ENCODE assay signal across 9 cellular contexts in the genomic region with DNA sequence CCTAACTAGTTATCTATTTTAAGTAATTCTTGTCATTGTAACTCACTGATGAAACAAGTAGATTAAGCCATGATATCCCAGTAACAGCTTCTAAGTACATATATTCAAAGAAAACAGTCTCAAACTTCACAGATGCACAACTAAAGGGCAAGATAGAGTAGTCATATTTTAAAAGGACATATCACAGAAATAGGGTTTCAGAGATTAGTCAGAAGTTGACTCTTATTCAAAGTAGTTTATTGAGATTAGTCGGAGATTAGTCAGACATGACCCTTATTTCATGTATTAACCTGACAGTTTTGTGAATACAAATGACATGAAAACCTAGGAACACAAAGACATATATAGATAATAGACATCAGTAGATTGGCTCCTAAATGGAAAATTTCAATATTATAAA. TPM values are rescaled to one million over a fixed set of nuclear protein-coding genes. Genes with fewer than 3 reads are reported as not detected.
DNase-seq lines count a peak whose midpoint lies in the region; ATAC-seq, FAIRE-seq and TF ChIP-seq lines count a peak whose summit lies in the region.
"Had no signal": no experiment of that assay in that cellular context is flagged by ENCODE, and none has a peak within 500 bp of the region (broad histone marks: within the 10 kb centered on the region; RNA-seq: fewer than 3 reads in every experiment).

No MANE protein-coding gene starts in this region.

- H3K27me3 ChIP-seq in CD8-positive, alpha-beta T cell (ENCODE audit: insufficient read depth, low read length): no peaks in the 10 kb centered on the region

- H3K4me1 Mint-ChIP-seq in CD8-positive, alpha-beta T cell (ENCODE audit: low read depth): no peaks in the 10 kb centered on the region
- H3K4me1 Mint-ChIP-seq in endothelial cell (ENCODE audit: unreplicated experiment): no peaks in the 10 kb centered on the region

- H3K36me3 Mint-ChIP-seq in CD8-positive, alpha-beta T cell: peaks cover 41% of the 10 kb centered on the region
- peaks cover 3% of the 10 kb centered on the region for H3K36me3 Mint-ChIP-seq in endothelial cell (ENCODE audit: low read depth, unreplicated experiment)

- H3K27ac ChIP-seq in epithelial cell of prostate (peak overlapping the region; percentile 52), caudate nucleus (ENCODE audit: low read depth, low read length) (no peak overlapping the region)
- H3K27ac ChIP-seq in CD8-positive, alpha-beta T cell (ENCODE audit: low read depth, low read length): no peak overlapping the region

- peak; percentile 42 for FAIRE-seq in GM18507 (lab: Jason Lieb, UNC)

- no peaks in the 10 kb centered on the region for H3K9me3 Mint-ChIP-seq in CD8-positive, alpha-beta T cell
- H3K9me3 Mint-ChIP-seq in endothelial cell (ENCODE audit: unreplicated experiment): no peaks in the 10 kb centered on the region

- intact Hi-C loops in CD8-positive, alpha-beta T cell (cut with DNase I, micrococcal nuclease): no loop called here

- POLR2A ChIA-PET in CD8-positive, alpha-beta T cell (lab: Charles Lee): no interaction called here

- DNase-seq in GM18507 (ENCODE audit: extremely low spot score, insufficient read length, low read depth) (no peak), epithelial cell of prostate (ENCODE audit: low read depth, low spot score) (peak; percentile 10), caudate nucleus (lab: John Stamatoyannopoulos, UW) (no peak), endothelial cell (ENCODE audit: low spot score) (no peak), H4 (ENCODE audit: low spot score) (no peak)
- DNase-seq in CD8-positive, alpha-beta T cell: no peak
- DNase-seq: NCI-H446 had no signal

- ATAC-seq in GM21529 (IDR thresholded peaks at IDR 0.05; ENCODE audit: unreplicated experiment) (peak; percentile 95), HG03439 (IDR thresholded peaks at IDR 0.05; ENCODE audit: unreplicated experiment) (peak; percentile 95)
- ATAC-seq in CD8-positive, alpha-beta T cell: no peak

- CTCF ChIA-PET in CD8-positive, alpha-beta T cell (lab: Charles Lee): no interaction called here

- no peaks in the 10 kb centered on the region for H3K4me1 ChIP-seq in CD8-positive, alpha-beta T cell (ENCODE audit: insufficient read depth, low read length)

- TF ChIP-seq CTCF in CD8-positive, alpha-beta T cell (IDR thresholded peaks at IDR 0.05): no peak
- no peak for TF ChIP-seq CTCF in endothelial cell (IDR thresholded peaks at IDR 0.05; ENCODE audit: unreplicated experiment)

- H3K4me3 ChIP-seq in CD8-positive, alpha-beta T cell (ENCODE audit: low read depth, low read length): no peak overlapping the region

- H3K27ac Mint-ChIP-seq in CD8-positive, alpha-beta T cell: no peak overlapping the region
- no peak overlapping the region for H3K27ac Mint-ChIP-seq in endothelial cell (ENCODE audit: unreplicated experiment)

- no peaks in the 10 kb centered on the region for H3K9me3 ChIP-seq in CD8-positive, alpha-beta T cell (ENCODE audit: low read length)

- no peaks in the 10 kb centered on the region for H3K36me3 ChIP-seq in CD8-positive, alpha-beta T cell (ENCODE audit: insufficient read depth, low read length)

- no peak overlapping the region for H3K4me3 Mint-ChIP-seq in CD8-positive, alpha-beta T cell
- H3K4me3 Mint-ChIP-seq in endothelial cell (ENCODE audit: unreplicated experiment): no peak overlapping the region

- H3K27me3 Mint-ChIP-seq in CD8-positive, alpha-beta T cell (ENCODE audit: low read depth): no peaks in the 10 kb centered on the region
- no peaks in the 10 kb centered on the region for H3K27me3 Mint-ChIP-seq in endothelial cell (ENCODE audit: unreplicated experiment)

RNA-seq across cellular contexts. Expression of gene CHAC2, which starts 15.9 kb away (rescaled TPM):
- total RNA-seq in CD8-positive, alpha-beta T cell: 1 to 10 TPM in 1 of 2 experiments, under 1 TPM in 1; 0.87 to 1.0 TPM
- total RNA-seq in endothelial cell (ENCODE audit: unreplicated experiment): 1.3 TPM
- total RNA-seq in H4 (2014; rRNA removed; shearing (Covaris generic)): 36.1 and 37.0 TPM in 2 replicates

RNA-seq across cellular contexts. Expression of gene ASB3, which starts 35.0 kb away (rescaled TPM):
- 10 to 100 TPM; 25.0 to 26.2 TPM for total RNA-seq in CD8-positive, alpha-beta T cell
- total RNA-seq in endothelial cell (ENCODE audit: unreplicated experiment): 25.2 TPM
- 24.8 and 27.8 TPM in 2 replicates for total RNA-seq in H4 (2014; rRNA removed; shearing (Covaris generic))

RNA-seq across cellular contexts. Expression of gene ERLEC1, which starts 35.1 kb away (rescaled TPM):
- 10 to 100 TPM; 24.1 to 27.1 TPM for total RNA-seq in CD8-positive, alpha-beta T cell
- total RNA-seq in endothelial cell (ENCODE audit: unreplicated experiment): 31.0 TPM
- 70.3 and 85.9 TPM in 2 replicates for total RNA-seq in H4 (2014; rRNA removed; shearing (Covaris generic))

Comparison
In these comparisons a context has a peak if more than half of its experiments do, and no peak if none do; other contexts are left out.
1. RNA of gene CHAC2, which starts 15.9 kb away (total RNA-seq): 36.1 to 37.0 TPM in H4; 1.3 TPM in endothelial cell (single experiment) and 0.87 to 1.0 TPM in CD8-positive, alpha-beta T cell; every median in the first group is over 10 times any median in the second.